8 cellular contexts compared by ENCODE assay signal in the genomic region with DNA sequence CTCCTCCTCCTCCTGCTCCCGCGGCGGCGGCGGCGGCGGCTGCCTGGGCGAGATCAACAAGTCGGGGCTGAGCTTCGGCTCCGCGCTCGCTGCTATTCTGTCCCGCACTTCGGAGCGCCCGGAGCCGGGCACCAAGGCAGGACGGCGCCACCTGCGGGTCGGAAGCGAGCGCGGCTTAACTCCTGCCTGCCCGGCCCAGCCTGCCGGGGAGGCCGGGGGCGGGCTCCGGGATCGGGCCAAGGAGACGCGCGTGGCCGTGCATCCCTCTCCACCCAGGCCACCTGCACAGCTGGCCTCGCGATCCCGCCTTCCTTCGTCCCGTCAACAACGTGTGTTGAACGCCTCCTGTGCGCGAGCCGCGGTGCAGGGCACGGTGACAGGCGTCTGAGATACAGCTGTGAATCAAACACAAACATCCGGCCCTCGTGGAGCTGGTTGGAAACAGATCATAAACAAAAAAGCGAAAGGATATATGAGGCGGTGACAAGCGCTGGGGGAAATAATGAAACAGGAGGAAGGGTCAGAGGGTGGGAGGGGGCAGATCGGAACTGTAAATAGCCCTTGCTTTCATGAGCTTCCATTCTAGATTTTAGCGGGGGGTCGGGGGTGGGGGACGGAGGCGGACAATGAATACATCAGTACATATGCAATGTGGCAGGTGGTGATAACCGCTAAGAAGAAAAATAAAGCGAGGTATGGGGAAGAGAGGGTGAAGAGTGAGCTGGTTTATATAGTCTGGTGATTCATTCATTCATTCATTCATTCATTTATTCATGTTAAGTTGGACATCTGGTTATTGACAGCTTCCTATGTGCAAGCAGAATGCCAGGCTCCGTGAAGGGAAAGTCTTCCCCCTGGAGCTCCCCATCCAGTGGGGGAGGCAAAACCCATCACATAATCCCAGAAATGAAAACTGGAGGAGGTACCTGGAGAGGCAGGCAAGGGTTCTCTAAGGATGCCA. TPM values are rescaled to one million over a fixed set of nuclear protein-coding genes. Genes with fewer than 3 reads are reported as not detected.
DNase-seq lines count a peak whose midpoint lies in the region; ATAC-seq and TF ChIP-seq lines count a peak whose summit lies in the region.

No MANE protein-coding gene starts in this region.

- no peak overlapping the region for H3K18ac ChIP-seq in mesenchymal stem cell (ENCODE audit: low read depth in 1 of 2, low read length in 2 of 2)

- peaks cover 6% of the 10 kb centered on the region for H3K4me1 Mint-ChIP-seq in activated CD8-positive, alpha-beta memory T cell treated with anti-CD3 and anti-CD28 coated beads, Interleukin-2, amount 10 ng/mL, durations not matched to agents 7 days and 5 days

- peak overlapping the region; percentile 94 for H3K4me2 ChIP-seq in mesenchymal stem cell (ENCODE audit: low read length, poor library complexity, severe bottlenecking)

- H4K91ac ChIP-seq in mesenchymal stem cell (ENCODE audit: low read length): no peak overlapping the region

- H2AK5ac ChIP-seq in mesenchymal stem cell (ENCODE audit: low read length, severe bottlenecking): no peak overlapping the region

- no peak overlapping the region for H3K14ac ChIP-seq in mesenchymal stem cell (ENCODE audit: low read length in 2 of 2)

- no peaks in the 10 kb centered on the region for H3K27me3 ChIP-seq in BE2C
- peaks cover 36% of the 10 kb centered on the region for H3K27me3 ChIP-seq in effector memory CD4-positive, alpha-beta T cell (replicated peaks; ENCODE audit: control insufficient read depth, insufficient read depth, low read length, poor library complexity, severe bottlenecking)
- peaks cover 84 to 89% of the 10 kb centered on the region in 2 experiments for H3K27me3 ChIP-seq in mesenchymal stem cell (ENCODE audit: control insufficient read depth in 1 of 2, insufficient read depth in 1 of 2, low read length in 2 of 2)

- H3K27ac Mint-ChIP-seq in activated CD8-positive, alpha-beta memory T cell treated with anti-CD3 and anti-CD28 coated beads, Interleukin-2, amount 10 ng/mL, durations not matched to agents 7 days and 5 days: no peak overlapping the region

- H3K4me3 Mint-ChIP-seq in activated CD8-positive, alpha-beta memory T cell treated with anti-CD3 and anti-CD28 coated beads, Interleukin-2, amount 10 ng/mL, durations not matched to agents 7 days and 5 days: peak overlapping the region; percentile 74

- peak; percentile 96 for DNase-seq in BE2C
- DNase-seq in NCI-H748 treated with DMSO at 0.1 percent for 48 hours (lab: John Stamatoyannopoulos, UW): peak; percentile 47
- DNase-seq in activated CD8-positive, alpha-beta memory T cell treated with anti-CD3 and anti-CD28 coated beads, Interleukin-2, amount 10 ng/mL, durations not matched to agents 7 days and 5 days: peak; percentile 80
- peak; percentile 4 to 31 (median 9) for DNase-seq in effector memory CD4-positive, alpha-beta T cell
- DNase-seq in mesenchymal stem cell: peak; percentile 69
- DNase-seq in stimulated activated CD8-positive, alpha-beta memory T cell treated with anti-CD3 and anti-CD28 coated beads, Interleukin-12 subunit alpha, Interleukin-12 subunit beta, amount 100 ng/mL, for 1 hour (ENCODE audit: low read depth): peak; percentile 8

- no peak overlapping the region for H4K8ac ChIP-seq in mesenchymal stem cell (ENCODE audit: low read length)

- no peak overlapping the region for H3K27ac ChIP-seq in effector memory CD4-positive, alpha-beta T cell (ENCODE audit: insufficient read depth, low read length, poor library complexity, severe bottlenecking)
- H3K27ac ChIP-seq in mesenchymal stem cell (ENCODE audit: low read length, poor library complexity, severe bottlenecking): no peak overlapping the region

- H3K9ac ChIP-seq in mesenchymal stem cell (ENCODE audit: low read length): peak overlapping the region; percentile 20

- H3K36me3 ChIP-seq in BE2C: no peaks in the 10 kb centered on the region; the same call in 1 of the 2 replicates
- no peaks in the 10 kb centered on the region for H3K36me3 ChIP-seq in effector memory CD4-positive, alpha-beta T cell (ENCODE audit: control insufficient read depth, insufficient read depth, low read length)
- peaks cover 0 to 3% of the 10 kb centered on the region in 2 experiments for H3K36me3 ChIP-seq in mesenchymal stem cell (ENCODE audit: control insufficient read depth in 1 of 2, insufficient read depth in 2 of 2, low read depth in 1 of 2, low read length in 2 of 2)

- peak; percentile 79 for TF ChIP-seq CTCF in BE2C (IDR thresholded peaks at IDR 0.05; ENCODE audit: low read depth, low read length)

- CTCF ChIA-PET in activated CD8-positive, alpha-beta memory T cell treated with anti-CD3 and anti-CD28 coated beads, Interleukin-2, amount 10 ng/mL, durations not matched to agents 7 days and 5 days (lab: Charles Lee): interaction anchor here (0.7 to 3.9 kb wide), 28 partner anchors 8 to 409 kb away, joined by 3 to 31 read pairs (median 5); no protein-coding TSS in a partner anchor

- 8% methylated on average over 54 of the region's 61 CpGs for WGBS in mesenchymal stem cell

- H3K9me3 ChIP-seq in BE2C (no peaks in the 10 kb centered on the region), mesenchymal stem cell (ENCODE audit: control insufficient read depth, low read length) (no peaks in the 10 kb centered on the region)
- no peaks in the 10 kb centered on the region for H3K9me3 ChIP-seq in effector memory CD4-positive, alpha-beta T cell (ENCODE audit: control insufficient read depth, low read length)

- H3K23ac ChIP-seq in mesenchymal stem cell (ENCODE audit: low read length in 2 of 2): no peak overlapping the region

- peaks cover 62% of the 10 kb centered on the region for H3K27me3 Mint-ChIP-seq in activated CD8-positive, alpha-beta memory T cell treated with anti-CD3 and anti-CD28 coated beads, Interleukin-2, amount 10 ng/mL, durations not matched to agents 7 days and 5 days

- no peak overlapping the region for H2BK15ac ChIP-seq in mesenchymal stem cell (ENCODE audit: low read depth, poor library complexity, severe bottlenecking)

- H3K36me3 Mint-ChIP-seq in activated CD8-positive, alpha-beta memory T cell treated with anti-CD3 and anti-CD28 coated beads, Interleukin-2, amount 10 ng/mL, durations not matched to agents 7 days and 5 days: no peaks in the 10 kb centered on the region

- 0 out of 2 replicates have a peak, but pooled peaks cover 3% of the 10 kb centered on the region for H3K4me1 ChIP-seq in BE2C
- H3K4me1 ChIP-seq in effector memory CD4-positive, alpha-beta T cell (ENCODE audit: control insufficient read depth, insufficient read depth, low read length, poor library complexity, severe bottlenecking): peaks cover 10% of the 10 kb centered on the region
- H3K4me1 ChIP-seq in mesenchymal stem cell (ENCODE audit: control insufficient read depth, insufficient read depth, low read depth, low read length): peaks cover 17% of the 10 kb centered on the region

- peak overlapping the region; percentile 82 for H3K4me3 ChIP-seq in BE2C (ENCODE audit: low read depth, low read length)
- peak overlapping the region; percentile 49 for H3K4me3 ChIP-seq in effector memory CD4-positive, alpha-beta T cell (ENCODE audit: insufficient read depth, low read depth, low read length, poor library complexity, severe bottlenecking)
- H3K4me3 ChIP-seq in mesenchymal stem cell (ENCODE audit: insufficient read depth in 1 of 2, low read depth in 1 of 2, low read length in 2 of 2): peak overlapping the region; percentile 45 to 76

- peaks cover 2% of the 10 kb centered on the region for H3K9me3 Mint-ChIP-seq in activated CD8-positive, alpha-beta memory T cell treated with anti-CD3 and anti-CD28 coated beads, Interleukin-2, amount 10 ng/mL, durations not matched to agents 7 days and 5 days (ENCODE audit: low read depth)

- no peak overlapping the region for H2BK12ac ChIP-seq in mesenchymal stem cell (ENCODE audit: low read length in 2 of 2)

- ATAC-seq in HG02798 (IDR thresholded peaks at IDR 0.05; ENCODE audit: poor library complexity, unreplicated experiment) (peak; percentile 48), HG02571 (IDR thresholded peaks at IDR 0.05; ENCODE audit: unreplicated experiment) (no peak)
- ATAC-seq in activated CD8-positive, alpha-beta memory T cell treated with anti-CD3 and anti-CD28 coated beads, Interleukin-2, amount 10 ng/mL, durations not matched to agents 7 days and 5 days: peak; percentile 90

- no peak overlapping the region for H2BK5ac ChIP-seq in mesenchymal stem cell (ENCODE audit: low read depth, low read length, poor library complexity, severe bottlenecking)

- no peaks in the 10 kb centered on the region for H3K79me1 ChIP-seq in mesenchymal stem cell (replicated peaks; ENCODE audit: low read length, poor library complexity, severe bottlenecking)

- no peak overlapping the region for H2BK120ac ChIP-seq in mesenchymal stem cell (ENCODE audit: low read depth, low read length)

- H2AFZ ChIP-seq in mesenchymal stem cell (ENCODE audit: low read depth, low read length): no peak overlapping the region

- no peak overlapping the region for H3K4ac ChIP-seq in mesenchymal stem cell (ENCODE audit: low read depth in 1 of 2, low read length in 2 of 2)

RNA-seq across cellular contexts. Expression of a gene that starts 2.0 kb away (rescaled TPM):
- polyA plus RNA-seq in BE2C (2012; ENCODE audit: insufficient read depth, insufficient read length, low read depth): 6.9 TPM
- total RNA-seq in activated CD8-positive, alpha-beta memory T cell treated with anti-CD3 and anti-CD28 coated beads, Interleukin-2, amount 10 ng/mL, durations not matched to agents 7 days and 5 days: under 1 TPM in 1 of 2 experiments, not detected in 1; 0.05 TPM
- polyA plus RNA-seq in mesenchymal stem cell (2013, experiment 1 of 2): under 0.01 TPM
- under 0.01 TPM for polyA plus RNA-seq in mesenchymal stem cell (2013, experiment 2 of 2)

Comparison
In these comparisons a context has a peak if more than half of its experiments do, and no peak if none do; other contexts are left out.
1. DNase-seq: peak in every context shown above with its lines; median percentile 96 in BE2C; 80 in activated CD8-positive, alpha-beta memory T cell treated with anti-CD3 and anti-CD28 coated beads, Interleukin-2, amount 10 ng/mL, durations not matched to agents 7 days and 5 days; 69 in mesenchymal stem cell; 47 in NCI-H748 treated with DMSO at 0.1 percent for 48 hours; 9 in effector memory CD4-positive, alpha-beta T cell; 8 in stimulated activated CD8-positive, alpha-beta memory T cell treated with anti-CD3 and anti-CD28 coated beads, Interleukin-12 subunit alpha, Interleukin-12 subunit beta, amount 100 ng/mL, for 1 hour.